ENCODE assay signal across 8 cellular contexts in the genomic region with DNA sequence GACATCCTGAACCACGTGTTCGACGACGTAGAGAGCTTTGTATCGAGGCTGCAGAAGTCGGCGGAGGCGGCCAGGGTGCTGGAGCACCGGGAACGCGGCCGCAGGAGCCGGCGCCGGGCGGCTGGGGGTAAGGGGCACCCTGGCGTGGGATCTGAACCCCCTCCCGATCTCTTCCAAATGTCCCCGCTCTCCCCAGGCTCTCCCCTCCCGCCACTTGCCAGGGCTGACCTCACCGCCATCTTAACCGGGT. TPM values are rescaled to one million over a fixed set of nuclear protein-coding genes. Genes with fewer than 3 reads are reported as not detected.
DNase-seq lines count a peak whose midpoint lies in the region; ATAC-seq and TF ChIP-seq lines count a peak whose summit lies in the region.
"Had no signal": no experiment of that assay in that cellular context is flagged by ENCODE, and none has a peak within 500 bp of the region (broad histone marks: within the 10 kb centered on the region; RNA-seq: fewer than 3 reads in every experiment).

No MANE protein-coding gene starts in this region.

- H3K27ac Mint-ChIP-seq in T-cell (no peak overlapping the region), glutamatergic neuron (ENCODE audit: unreplicated experiment) (no peak overlapping the region)

- ATAC-seq in T-cell (replicated peaks in 1 of 4) (no peak), GM21717 (IDR thresholded peaks at IDR 0.05; ENCODE audit: unreplicated experiment) (no peak), left colon (no peak)
- ATAC-seq in activated CD4-positive, CD25-positive, alpha-beta regulatory T cell treated with anti-CD3 and anti-CD28 coated beads, Interleukin-2, amount 50 U/mL, for 24 hours = no peak

- H3K27me3 Mint-ChIP-seq in T-cell (peaks cover 41 to 52% of the 10 kb centered on the region in 2 donors), glutamatergic neuron (ENCODE audit: unreplicated experiment) (peaks cover 38% of the 10 kb centered on the region)

- H3K4me1 Mint-ChIP-seq in T-cell (peaks cover 23 to 34% (median 24%) of the 10 kb centered on the region in 3 donors), glutamatergic neuron (ENCODE audit: low read depth, unreplicated experiment) (peaks cover 8% of the 10 kb centered on the region)

- DNase-seq in H7 (no peak), T-cell (no peak), glutamatergic neuron (no peak), left colon (no peak)
- DNase-seq: GOT3 had no signal

- H3K4me3 Mint-ChIP-seq in T-cell (peak overlapping the region; percentile 77 to 79 (median 79)), glutamatergic neuron (ENCODE audit: unreplicated experiment) (peak overlapping the region; percentile 92)

- POLR2A ChIA-PET in T-cell (lab: Charles Lee) = no interaction called here

- intact Hi-C loops in left colon (cut with DNase I, micrococcal nuclease) = no loop called here

- H3K27me3 ChIP-seq in H7 (ENCODE audit: control insufficient read depth, insufficient read depth, low read length) = peaks cover 60% of the 10 kb centered on the region
- peaks cover 75% of the 10 kb centered on the region for H3K27me3 ChIP-seq in skeletal muscle satellite cell (ENCODE audit: control insufficient read depth, insufficient read depth, low read length)

- H3K9me3 ChIP-seq in skeletal muscle satellite cell (replicated peaks; ENCODE audit: low read length) = peaks cover 3% of the 10 kb centered on the region

- no peak for TF ChIP-seq CTCF in glutamatergic neuron (IDR thresholded peaks at IDR 0.05; ENCODE audit: partially characterized antibody, unreplicated experiment)

- H3K4me3 ChIP-seq in H7 (ENCODE audit: insufficient read depth, low read depth, low read length) = peak overlapping the region; percentile 67
- no peak overlapping the region for H3K4me3 ChIP-seq in skeletal muscle satellite cell (ENCODE audit: low read length)

- CTCF ChIA-PET in T-cell (lab: Charles Lee) = no interaction called here

- H3K36me3 ChIP-seq in H7 (replicated peaks; ENCODE audit: control insufficient read depth, insufficient read depth, low read length) (no peaks in the 10 kb centered on the region), skeletal muscle satellite cell (ENCODE audit: insufficient read depth, low read length) (no peaks in the 10 kb centered on the region)

- no peaks in the 10 kb centered on the region for H3K36me3 Mint-ChIP-seq in T-cell
- peaks cover 12% of the 10 kb centered on the region for H3K36me3 Mint-ChIP-seq in glutamatergic neuron (ENCODE audit: unreplicated experiment)

- peaks cover 21% of the 10 kb centered on the region for H3K4me1 ChIP-seq in skeletal muscle satellite cell (ENCODE audit: control insufficient read depth, insufficient read depth, low read length)

- H3K9ac ChIP-seq in skeletal muscle satellite cell (ENCODE audit: low read depth, low read length) = no peak overlapping the region

- no peaks in the 10 kb centered on the region for H3K9me3 Mint-ChIP-seq in T-cell
- peaks cover 25% of the 10 kb centered on the region for H3K9me3 Mint-ChIP-seq in glutamatergic neuron (ENCODE audit: unreplicated experiment)

- peak overlapping the region; percentile 85 for H3K4me2 ChIP-seq in skeletal muscle satellite cell (ENCODE audit: low read length)

RNA-seq across cellular contexts. Expression of a gene that starts 6.0 kb away (rescaled TPM):
- 20.0 and 22.9 TPM in 2 replicates for total RNA-seq in H7 (2014; rRNA removed; shearing (Covaris generic))
- total RNA-seq in T-cell = 1 to 10 TPM; 1.1 to 3.5 (median 2.0) TPM
- total RNA-seq in glutamatergic neuron (ENCODE audit: unreplicated experiment) = 114 TPM
- 1.5 and 1.7 TPM in 2 replicates for total RNA-seq in skeletal muscle satellite cell (2012; rRNA removed)
- total RNA-seq in left colon = 10 to 100 TPM; 42.1 to 75.9 TPM

RNA-seq across cellular contexts. Expression of a gene that starts 18.8 kb away (rescaled TPM):
- 21.2 and 24.4 TPM in 2 replicates for total RNA-seq in H7 (2014; rRNA removed; shearing (Covaris generic))
- 10 to 100 TPM; 12.4 to 35.8 (median 21.6) TPM for total RNA-seq in T-cell
- 17.9 TPM for total RNA-seq in glutamatergic neuron (ENCODE audit: unreplicated experiment)
- total RNA-seq in skeletal muscle satellite cell (2012; rRNA removed) = 11.4 and 14.2 TPM in 2 replicates
- total RNA-seq in left colon = 10 to 100 TPM; 50.5 to 69.3 TPM

RNA-seq across cellular contexts. Expression of a gene that starts 35.7 kb away (rescaled TPM):
- total RNA-seq in H7 (2014; rRNA removed; shearing (Covaris generic)) = 57.5 and 66.4 TPM in 2 replicates
- total RNA-seq in T-cell (100 to 1,000 TPM; 129 to 197 (median 173) TPM), glutamatergic neuron (ENCODE audit: unreplicated experiment) (150 TPM), left colon (100 to 1,000 TPM; 102 to 118 TPM)
- 42.4 and 51.5 TPM in 2 replicates for total RNA-seq in skeletal muscle satellite cell (2012; rRNA removed)

RNA-seq across cellular contexts. Expression of a gene that starts 43.6 kb away (rescaled TPM):
- total RNA-seq in H7 (2014; rRNA removed; shearing (Covaris generic)) = not detected in 2 replicates
- total RNA-seq in T-cell (under 1 TPM in 4 of 5 donors, not detected in 1; 0.33 to 0.55 (median 0.47) TPM), glutamatergic neuron (ENCODE audit: unreplicated experiment) (0.42 TPM), left colon (under 1 TPM; 0.28 to 0.49 TPM)
- total RNA-seq in skeletal muscle satellite cell (2012; rRNA removed) = not detected in 2 replicates
